23 cellular contexts compared by ENCODE assay signal in genomic region chr6:116166369-116166768, GRCh38. TPM values are rescaled to one million over a fixed set of nuclear protein-coding genes. Genes with fewer than 3 reads are reported as not detected.
"Had no signal": no experiment of that assay in that cellular context is flagged by ENCODE, and none has a peak within 500 bp of the region (broad histone marks: within the 10 kb centered on the region; RNA-seq: fewer than 3 reads in every experiment).

No MANE protein-coding gene starts in this region.

- H3K4me3 ChIP-seq: SJCRH30 had no signal

- H3K36me3 ChIP-seq: SJCRH30 had no signal

- H3K4me1 ChIP-seq: SJCRH30 had no signal

- DNase-seq: KBM-7, MV-4-11, NCI-H1048, NCI-H1105, NCI-H1417, NCI-H1436 treated with DMSO at 0.1 percent for 48 hours, NCI-H1694, NCI-H187 treated with DMSO at 0.1 percent for 48 hours, NCI-H2029 treated with DMSO at 0.1 percent for 48 hours, NCI-H2107, NCI-H226, NCI-H446, NCI-H510A, NCI-H524 treated with DMSO at 0.1 percent for 48 hours, NCI-H69, NCI-H774, RPMI8226, SHP77 treated with DMSO at 0.1 percent for 48 hours, SJCRH30 had no signal

- H3K9me3 ChIP-seq: SJCRH30 had no signal

- ATAC-seq: SK-N-SH treated with all-trans-retinoic acid at 6 μM for 48 hours had no signal

- H3K27me3 ChIP-seq: SJCRH30 had no signal

- FAIRE-seq: RCC 7860 had no signal

- H3K27ac ChIP-seq: SJCRH30 had no signal

RNA-seq across cellular contexts. Expression of gene COL10A1, which starts 40.4 kb away (rescaled TPM):
- total RNA-seq: HT-29, MCF 10A had no signal
